In genomic region chr2:177392373-177393246, GRCh38 we compare ENCODE assay signal across 1 cellular context.
TF ChIP-seq lines count a peak whose summit lies in the region.

AGPS (plus strand) TSS chr2:177392773; CDS start chr2:177392790, 17 bp downstream.

TF ChIP-seq in HepG2, 621 proteins besides CTCF, POLR2A, EP300 and RAD21 (continued from another document and continues in another):
- TF ChIP-seq KIAA2018 (CRISPR knock-in tag; IDR thresholded peaks at IDR 0.05; ENCODE audit: borderline replicate concordance) (no peak; the same call in 1 of the 2 replicates), FOXK1 (CRISPR knock-in tag; IDR thresholded peaks at IDR 0.05; ENCODE audit: borderline replicate concordance, low read depth) (peak; percentile 61; the same call in 1 of the 2 replicates), EZH2 (conservative IDR thresholded peaks at IDR 0.05; ENCODE audit: low read depth, low read length) (no peak), KLF6 (CRISPR knock-in tag; IDR thresholded peaks at IDR 0.05) (peak; percentile 93), RBM22 (optimal IDR thresholded peaks at IDR 0.05; ENCODE audit: low read length) (peak; percentile 17), ARNT (IDR thresholded peaks at IDR 0.05) (no peak), PLRG1 (conservative IDR thresholded peaks at IDR 0.05) (no peak), WIZ (CRISPR knock-in tag; IDR thresholded peaks at IDR 0.05) (peak; percentile 90), ZNF841 (CRISPR knock-in tag; IDR thresholded peaks at IDR 0.05; ENCODE audit: borderline replicate concordance) (peak; percentile 61; the same call in 1 of the 2 replicates), SP5 (CRISPR knock-in tag; IDR thresholded peaks at IDR 0.05; ENCODE audit: borderline replicate concordance, low read depth) (no peak), ZNF672 (CRISPR knock-in tag; IDR thresholded peaks at IDR 0.05) (no peak; the same call in 1 of the 2 replicates), RXRA (CRISPR knock-in tag; IDR thresholded peaks at IDR 0.05) (peak; percentile 94), DR1 (CRISPR knock-in tag; IDR thresholded peaks at IDR 0.05) (peak; percentile 87), SIX4 (CRISPR knock-in tag; IDR thresholded peaks at IDR 0.05) (no peak; the same call in 1 of the 2 replicates), ZSCAN9 (CRISPR knock-in tag; IDR thresholded peaks at IDR 0.05; ENCODE audit: borderline replicate concordance) (peak; percentile 88), ZNF703 (CRISPR knock-in tag; IDR thresholded peaks at IDR 0.05; ENCODE audit: borderline replicate concordance) (peak; percentile 96), MATR3 (CRISPR knock-in tag; IDR thresholded peaks at IDR 0.05) (no peak), U2AF2 (IDR thresholded peaks at IDR 0.05; ENCODE audit: low read depth, low read length) (no peak), SMARCE1 (IDR thresholded peaks at IDR 0.05; ENCODE audit: borderline replicate concordance) (no peak), ZNF660 (CRISPR knock-in tag; IDR thresholded peaks at IDR 0.05; ENCODE audit: borderline replicate concordance, low read depth) (0 out of 2 replicates have a peak, but pooled peaks have one; percentile 82), ZNF616 (CRISPR knock-in tag; IDR thresholded peaks at IDR 0.05; ENCODE audit: low read depth) (peak; percentile 93), NFYC (CRISPR knock-in tag; IDR thresholded peaks at IDR 0.05) (peak; percentile 81), ZNF382 (CRISPR knock-in tag; IDR thresholded peaks at IDR 0.05; ENCODE audit: borderline replicate concordance) (no peak), ZNF570 (CRISPR knock-in tag; IDR thresholded peaks at IDR 0.05; ENCODE audit: borderline replicate concordance) (no peak), BRF2 (CRISPR knock-in tag; IDR thresholded peaks at IDR 0.05) (peak; percentile 98), SRSF9 (IDR thresholded peaks at IDR 0.05; ENCODE audit: borderline replicate concordance, insufficient read depth, low read depth, low read length, poor library complexity, severe bottlenecking) (no peak), ZNF260 (CRISPR knock-in tag; IDR thresholded peaks at IDR 0.05; ENCODE audit: borderline replicate concordance, low read depth) (no peak), HHEX (CRISPR knock-in tag; IDR thresholded peaks at IDR 0.05) (no peak), MTA1 (CRISPR knock-in tag; IDR thresholded peaks at IDR 0.05; ENCODE audit: borderline replicate concordance) (peak; percentile 89), ZBTB43 (CRISPR knock-in tag; conservative IDR thresholded peaks at IDR 0.05) (peak; percentile 98), AKAP8 (CRISPR knock-in tag; IDR thresholded peaks at IDR 0.05) (no peak; the same call in 1 of the 2 replicates), ZNF772 (CRISPR knock-in tag; IDR thresholded peaks at IDR 0.05) (peak; percentile 91), ZBTB3 (CRISPR knock-in tag; IDR thresholded peaks at IDR 0.05; ENCODE audit: borderline replicate concordance, low read depth) (peak; percentile 84; the same call in 1 of the 2 replicates), ZFYVE20 (CRISPR knock-in tag; IDR thresholded peaks at IDR 0.05; ENCODE audit: borderline replicate concordance, low read depth) (peak; percentile 81; the same call in 1 of the 2 replicates), ZNF180 (CRISPR knock-in tag; IDR thresholded peaks at IDR 0.05; ENCODE audit: borderline replicate concordance, low read depth) (0 out of 2 replicates have a peak, but pooled peaks have one; percentile 47), TGIF2 (CRISPR knock-in tag; IDR thresholded peaks at IDR 0.05) (peak; percentile 80), POGK (CRISPR knock-in tag; conservative IDR thresholded peaks at IDR 0.05) (peak; percentile 94), ZNF251 (CRISPR knock-in tag; IDR thresholded peaks at IDR 0.05) (no peak), ZSCAN31 (CRISPR knock-in tag; IDR thresholded peaks at IDR 0.05; ENCODE audit: low read depth) (peak; percentile 99), RFXANK (CRISPR knock-in tag; IDR thresholded peaks at IDR 0.05) (no peak), ZNF501 (CRISPR knock-in tag; IDR thresholded peaks at IDR 0.05) (peak; percentile 99), KDM2A (CRISPR knock-in tag; IDR thresholded peaks at IDR 0.05; ENCODE audit: borderline replicate concordance, low read depth) (peak; percentile 96), ZNF724P (CRISPR knock-in tag; IDR thresholded peaks at IDR 0.05; ENCODE audit: borderline replicate concordance) (peak; percentile 94; the same call in 1 of the 2 replicates), ZNF562 (CRISPR knock-in tag; IDR thresholded peaks at IDR 0.05; ENCODE audit: borderline replicate concordance) (peak; percentile 68; the same call in 1 of the 2 replicates), SNRNP70 (IDR thresholded peaks at IDR 0.05; ENCODE audit: low read depth, low read length) (no peak), REST (IDR thresholded peaks at IDR 0.05; ENCODE audit: borderline replicate concordance in 1 of 2, low read depth in 1 of 2, low read length in 2 of 2) (peak in 1 of 2 experiments; percentile 74; a peak in 1 of 4 replicates), ZFP36L1 (CRISPR knock-in tag; IDR thresholded peaks at IDR 0.05) (peak; percentile 95), ZNF446 (CRISPR knock-in tag; IDR thresholded peaks at IDR 0.05) (peak; percentile 96; the same call in 1 of the 2 replicates), ZNF878 (CRISPR knock-in tag; IDR thresholded peaks at IDR 0.05) (0 out of 2 replicates have a peak, but pooled peaks have one; percentile 61), ZNF770 (CRISPR knock-in tag; IDR thresholded peaks at IDR 0.05) (peak; percentile 90), SMAD1 (CRISPR knock-in tag; IDR thresholded peaks at IDR 0.05; ENCODE audit: borderline replicate concordance, low read depth) (peak; percentile 99), SMYD3 (CRISPR knock-in tag; IDR thresholded peaks at IDR 0.05) (peak; percentile 91)
